ENCODE assay signal across 4 cellular contexts in genomic region chr16:74404148-74404933, GRCh38. TPM values are rescaled to one million over a fixed set of nuclear protein-coding genes. Genes with fewer than 3 reads are reported as not detected.
"Had no signal": no experiment of that assay in that cellular context is flagged by ENCODE, and none has a peak within 500 bp of the region (broad histone marks: within the 10 kb centered on the region; RNA-seq: fewer than 3 reads in every experiment).

No MANE protein-coding gene starts in this region.

RNA-seq across cellular contexts. Expression of gene CLEC18B, which starts 16.9 kb away (rescaled TPM):
- total RNA-seq: GM23338, H1, IMR-90 had no signal

RNA-seq across cellular contexts. Expression of gene NPIPB15, which starts 28.2 kb away (rescaled TPM):
- total RNA-seq: HT-29 had no signal
